Comparison of ENCODE assay signal across 39 cellular contexts in the genomic region with DNA sequence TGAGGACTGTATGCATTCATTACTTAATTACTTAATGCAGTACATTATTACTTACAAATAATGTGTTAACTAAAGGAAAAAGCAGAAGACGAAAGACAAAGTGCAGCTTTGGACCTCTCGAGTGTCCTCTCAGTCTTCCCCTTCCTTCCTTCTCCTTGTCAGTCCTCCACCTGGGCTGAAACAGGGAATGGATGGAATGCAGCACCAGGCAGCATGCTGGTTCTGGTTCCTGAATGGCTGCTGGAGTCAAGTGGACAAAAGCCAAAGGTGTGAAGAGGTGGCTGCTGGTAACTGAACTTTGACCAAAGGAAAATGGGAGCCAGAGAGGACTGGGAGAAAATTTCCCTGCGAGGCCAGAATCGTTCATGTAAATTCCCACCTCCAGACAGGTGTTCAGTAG.
"Had no signal": no experiment of that assay in that cellular context is flagged by ENCODE, and none has a peak within 500 bp of the region (broad histone marks: within the 10 kb centered on the region; RNA-seq: fewer than 3 reads in every experiment).

No MANE protein-coding gene starts in this region.

- H3K4me3 ChIP-seq: ascending aorta, cardiac muscle cell had no signal

- FAIRE-seq: bronchial epithelial cell, TTC549 had no signal

- H3K27me3 ChIP-seq: ascending aorta, cardiac muscle cell had no signal

- ATAC-seq: activated CD4-positive, alpha-beta T cell treated with anti-CD3 and anti-CD28 coated beads for 36 hours; activated CD4-positive, CD25-positive, alpha-beta regulatory T cell treated with anti-CD3 and anti-CD28 coated beads, Interleukin-2, amount 50 U/mL, for 24 hours; activated CD8-positive, alpha-beta memory T cell treated with anti-CD3 and anti-CD28 coated beads, Interleukin-2, amount 10 ng/mL, durations not matched to agents 7 days and 5 days; activated CD8-positive, alpha-beta T cell treated with anti-CD3 and anti-CD28 coated beads, Interleukin-2, amount 10 ng/mL, durations not matched to agents 7 days and 5 days; activated naive CD8-positive, alpha-beta T cell treated with anti-CD3 and anti-CD28 coated beads, Interleukin-2, amount 50 U/mL, for 24 hours; T-cell had no signal

- H3K4me3 Mint-ChIP-seq: activated CD4-positive, alpha-beta memory T cell treated with anti-CD3 and anti-CD28 coated beads, Interleukin-2, amount 10 ng/mL, durations not matched to agents 7 days and 5 days; activated CD4-positive, alpha-beta T cell treated with anti-CD3 and anti-CD28 coated beads for 36 hours; activated CD4-positive, alpha-beta T cell treated with anti-CD3 and anti-CD28 coated beads, Interleukin-2, amount 10 ng/mL, durations not matched to agents 7 days and 5 days; activated CD8-positive, alpha-beta memory T cell treated with anti-CD3 and anti-CD28 coated beads, Interleukin-2, amount 10 ng/mL, durations not matched to agents 7 days and 5 days; activated CD8-positive, alpha-beta T cell treated with anti-CD3 and anti-CD28 coated beads, Interleukin-2, amount 10 ng/mL, durations not matched to agents 7 days and 5 days; activated naive CD4-positive, alpha-beta T cell treated with anti-CD3 and anti-CD28 coated beads, Interleukin-2, amount 10 ng/mL, durations not matched to agents 7 days and 5 days; activated naive CD4-positive, alpha-beta T cell treated with anti-CD3 and anti-CD28 coated beads, Interleukin-2, amount 50 U/mL, for 24 hours; activated naive CD8-positive, alpha-beta T cell; activated naive CD8-positive, alpha-beta T cell treated with anti-CD3 and anti-CD28 coated beads, Interleukin-2, amount 10 ng/mL, durations not matched to agents 7 days and 5 days; activated naive CD8-positive, alpha-beta T cell treated with anti-CD3 and anti-CD28 coated beads, Interleukin-2, amount 50 U/mL, for 24 hours; activated T-cell treated with anti-CD3 and anti-CD28 coated beads, Interleukin-2, amount 50 U/mL, for 24 hours; brain; central memory CD8-positive, alpha-beta T cell; T-cell; T-helper 1 cell treated with Interleukin-12 subunit alpha and Interleukin-12 subunit beta and Interleukin-4 antibody, amounts not matched to agents 30 μg/mL and 1 μg/mL, for 36 hours; T-helper 2 cell treated with Interferon-gamma antibody and Interleukin-4, amounts not matched to agents 5 μg/mL and 100 μg/mL, for 36 hours had no signal

- H3K36me3 Mint-ChIP-seq: activated CD8-positive, alpha-beta memory T cell treated with anti-CD3 and anti-CD28 coated beads, Interleukin-2, amount 10 ng/mL, durations not matched to agents 7 days and 5 days; activated naive CD4-positive, alpha-beta T cell treated with anti-CD3 and anti-CD28 coated beads, Interleukin-2, amount 10 ng/mL, durations not matched to agents 7 days and 5 days; activated naive CD4-positive, alpha-beta T cell treated with anti-CD3 and anti-CD28 coated beads, Interleukin-2, amount 50 U/mL, for 24 hours; activated naive CD8-positive, alpha-beta T cell; activated naive CD8-positive, alpha-beta T cell treated with anti-CD3 and anti-CD28 coated beads, Interleukin-2, amount 10 ng/mL, durations not matched to agents 7 days and 5 days; brain; T-cell had no signal

- H3K36me3 ChIP-seq: ascending aorta, cardiac muscle cell had no signal

- H3K27ac Mint-ChIP-seq: activated CD4-positive, alpha-beta memory T cell treated with anti-CD3 and anti-CD28 coated beads, Interleukin-2, amount 10 ng/mL, durations not matched to agents 7 days and 5 days; activated CD4-positive, alpha-beta T cell treated with anti-CD3 and anti-CD28 coated beads for 36 hours; activated CD4-positive, alpha-beta T cell treated with anti-CD3 and anti-CD28 coated beads, Interleukin-2, amount 10 ng/mL, durations not matched to agents 7 days and 5 days; activated CD8-positive, alpha-beta memory T cell treated with anti-CD3 and anti-CD28 coated beads, Interleukin-2, amount 10 ng/mL, durations not matched to agents 7 days and 5 days; activated CD8-positive, alpha-beta T cell treated with anti-CD3 and anti-CD28 coated beads, Interleukin-2, amount 10 ng/mL, durations not matched to agents 7 days and 5 days; activated naive CD4-positive, alpha-beta T cell treated with anti-CD3 and anti-CD28 coated beads, Interleukin-2, amount 10 ng/mL, durations not matched to agents 7 days and 5 days; activated naive CD4-positive, alpha-beta T cell treated with anti-CD3 and anti-CD28 coated beads, Interleukin-2, amount 50 U/mL, for 24 hours; activated naive CD8-positive, alpha-beta T cell; activated naive CD8-positive, alpha-beta T cell treated with anti-CD3 and anti-CD28 coated beads, Interleukin-2, amount 10 ng/mL, durations not matched to agents 7 days and 5 days; activated naive CD8-positive, alpha-beta T cell treated with anti-CD3 and anti-CD28 coated beads, Interleukin-2, amount 50 U/mL, for 24 hours; activated T-cell treated with anti-CD3 and anti-CD28 coated beads, Interleukin-2, amount 50 U/mL, for 24 hours; activated T-helper 2 cell treated with anti-CD3 and anti-CD28 coated beads, Interferon-gamma antibody, Interleukin-2, Interleukin-4, amounts not matched to agents 10 μg/mL and 5 μg/mL and 100 μg/mL, durations not matched to agents 14 hours and 24 hours and 36 hours; T-cell; T-helper 1 cell treated with Interleukin-12 subunit alpha and Interleukin-12 subunit beta and Interleukin-4 antibody, amounts not matched to agents 30 μg/mL and 1 μg/mL, for 36 hours; T-helper 2 cell treated with Interferon-gamma antibody and Interleukin-4, amounts not matched to agents 5 μg/mL and 100 μg/mL, for 36 hours had no signal

- H3K27me3 Mint-ChIP-seq: activated CD4-positive, alpha-beta memory T cell treated with anti-CD3 and anti-CD28 coated beads, Interleukin-2, amount 10 ng/mL, durations not matched to agents 7 days and 5 days; activated CD4-positive, alpha-beta T cell treated with anti-CD3 and anti-CD28 coated beads, Interleukin-2, amount 10 ng/mL, durations not matched to agents 7 days and 5 days; activated CD8-positive, alpha-beta memory T cell treated with anti-CD3 and anti-CD28 coated beads, Interleukin-2, amount 10 ng/mL, durations not matched to agents 7 days and 5 days; activated naive CD4-positive, alpha-beta T cell treated with anti-CD3 and anti-CD28 coated beads, Interleukin-2, amount 10 ng/mL, durations not matched to agents 7 days and 5 days; activated naive CD8-positive, alpha-beta T cell treated with anti-CD3 and anti-CD28 coated beads, Interleukin-2, amount 10 ng/mL, durations not matched to agents 7 days and 5 days; activated naive CD8-positive, alpha-beta T cell treated with anti-CD3 and anti-CD28 coated beads, Interleukin-2, amount 50 U/mL, for 24 hours; brain; central memory CD8-positive, alpha-beta T cell had no signal

- H3K9me3 ChIP-seq: ascending aorta had no signal

- H3K4me1 Mint-ChIP-seq: activated CD4-positive, alpha-beta memory T cell treated with anti-CD3 and anti-CD28 coated beads, Interleukin-2, amount 10 ng/mL, durations not matched to agents 7 days and 5 days; activated CD4-positive, alpha-beta T cell treated with anti-CD3 and anti-CD28 coated beads for 36 hours; activated CD4-positive, alpha-beta T cell treated with anti-CD3 and anti-CD28 coated beads, Interleukin-2, amount 10 ng/mL, durations not matched to agents 7 days and 5 days; activated CD8-positive, alpha-beta memory T cell treated with anti-CD3 and anti-CD28 coated beads, Interleukin-2, amount 10 ng/mL, durations not matched to agents 7 days and 5 days; activated naive CD4-positive, alpha-beta T cell treated with anti-CD3 and anti-CD28 coated beads, Interleukin-2, amount 10 ng/mL, durations not matched to agents 7 days and 5 days; activated naive CD4-positive, alpha-beta T cell treated with anti-CD3 and anti-CD28 coated beads, Interleukin-2, amount 50 U/mL, for 24 hours; activated naive CD8-positive, alpha-beta T cell treated with anti-CD3 and anti-CD28 coated beads, Interleukin-2, amount 10 ng/mL, durations not matched to agents 7 days and 5 days; activated naive CD8-positive, alpha-beta T cell treated with anti-CD3 and anti-CD28 coated beads, Interleukin-2, amount 50 U/mL, for 24 hours; central memory CD8-positive, alpha-beta T cell; T-cell had no signal

- H3K9me3 Mint-ChIP-seq: activated CD4-positive, alpha-beta memory T cell treated with anti-CD3 and anti-CD28 coated beads, Interleukin-2, amount 10 ng/mL, durations not matched to agents 7 days and 5 days; activated CD4-positive, alpha-beta T cell treated with anti-CD3 and anti-CD28 coated beads, Interleukin-2, amount 10 ng/mL, durations not matched to agents 7 days and 5 days; activated naive CD4-positive, alpha-beta T cell treated with anti-CD3 and anti-CD28 coated beads, Interleukin-2, amount 10 ng/mL, durations not matched to agents 7 days and 5 days; activated naive CD4-positive, alpha-beta T cell treated with anti-CD3 and anti-CD28 coated beads, Interleukin-2, amount 50 U/mL, for 24 hours; activated naive CD8-positive, alpha-beta T cell treated with anti-CD3 and anti-CD28 coated beads, Interleukin-2, amount 10 ng/mL, durations not matched to agents 7 days and 5 days; activated naive CD8-positive, alpha-beta T cell treated with anti-CD3 and anti-CD28 coated beads, Interleukin-2, amount 50 U/mL, for 24 hours; activated T-cell treated with anti-CD3 and anti-CD28 coated beads, Interleukin-2, amount 50 U/mL, for 24 hours; activated T-helper 2 cell treated with anti-CD3 and anti-CD28 coated beads, Interferon-gamma antibody, Interleukin-2, Interleukin-4, amounts not matched to agents 10 μg/mL and 5 μg/mL and 100 μg/mL, durations not matched to agents 14 hours and 24 hours and 36 hours; central memory CD8-positive, alpha-beta T cell; T-cell; T-helper 1 cell treated with Interleukin-12 subunit alpha and Interleukin-12 subunit beta and Interleukin-4 antibody, amounts not matched to agents 30 μg/mL and 1 μg/mL, for 36 hours; T-helper 2 cell treated with Interferon-gamma antibody and Interleukin-4, amounts not matched to agents 5 μg/mL and 100 μg/mL, for 36 hours had no signal

- DNase-seq: activated CD4-positive, alpha-beta memory T cell treated with anti-CD3 and anti-CD28 coated beads, Interleukin-2, amount 10 ng/mL, durations not matched to agents 7 days and 5 days; activated CD4-positive, alpha-beta T cell treated with anti-CD3 and anti-CD28 coated beads for 1 hour; activated CD4-positive, alpha-beta T cell treated with anti-CD3 and anti-CD28 coated beads for 36 hours; activated CD4-positive, alpha-beta T cell treated with anti-CD3 and anti-CD28 coated beads for 48 hours; activated CD4-positive, alpha-beta T cell treated with anti-CD3 and anti-CD28 coated beads, Interleukin-2, amount 10 ng/mL, durations not matched to agents 7 days and 5 days; activated CD4-positive, alpha-beta T cell treated with anti-CD3 and anti-CD28 coated beads, Interleukin-2, amount 50 U/mL, for 48 hours; activated CD4-positive, CD25-positive, alpha-beta regulatory T cell; activated CD8-positive, alpha-beta memory T cell treated with anti-CD3 and anti-CD28 coated beads for 24 hours; activated CD8-positive, alpha-beta memory T cell treated with anti-CD3 and anti-CD28 coated beads, Interleukin-2, amount 10 ng/mL, durations not matched to agents 7 days and 5 days; activated CD8-positive, alpha-beta memory T cell treated with anti-CD3 and anti-CD28 coated beads, Interleukin-2, amount 50 U/mL, for 48 hours; activated CD8-positive, alpha-beta T cell treated with anti-CD3 and anti-CD28 coated beads, Interleukin-2, amount 10 ng/mL, durations not matched to agents 7 days and 5 days; activated effector memory CD4-positive, alpha-beta T cell treated with Interleukin-2 at 50 U/mL for 16 hours; activated gamma-delta T cell; activated naive CD4-positive, alpha-beta T cell treated with anti-CD3 and anti-CD28 coated beads, Interleukin-2, amount 10 ng/mL, durations not matched to agents 7 days and 5 days; activated naive CD4-positive, alpha-beta T cell treated with Interleukin-2 at 50 U/mL for 16 hours; activated naive CD8-positive, alpha-beta T cell treated with anti-CD3 and anti-CD28 coated beads, Interleukin-2, amount 10 ng/mL, durations not matched to agents 7 days and 5 days; activated naive CD8-positive, alpha-beta T cell treated with anti-CD3 and anti-CD28 coated beads, Interleukin-2, amount 50 U/mL, for 24 hours; activated T-cell treated with anti-CD3 and anti-CD28 coated beads, Interleukin-2, amount 50 U/mL, for 24 hours; activated T-cell treated with anti-CD3 and anti-CD28 coated beads, Interleukin-2, amount 50 U/mL, for 48 hours; amygdala; anterior cingulate cortex; caudate nucleus; cerebellar nuclear complex; T-cell; T-helper 2 cell; T-helper 9 cell had no signal

- H3K27ac ChIP-seq: ascending aorta, cardiac muscle cell, VCaP had no signal
